8 cellular contexts compared by ENCODE assay signal in the genomic region with DNA sequence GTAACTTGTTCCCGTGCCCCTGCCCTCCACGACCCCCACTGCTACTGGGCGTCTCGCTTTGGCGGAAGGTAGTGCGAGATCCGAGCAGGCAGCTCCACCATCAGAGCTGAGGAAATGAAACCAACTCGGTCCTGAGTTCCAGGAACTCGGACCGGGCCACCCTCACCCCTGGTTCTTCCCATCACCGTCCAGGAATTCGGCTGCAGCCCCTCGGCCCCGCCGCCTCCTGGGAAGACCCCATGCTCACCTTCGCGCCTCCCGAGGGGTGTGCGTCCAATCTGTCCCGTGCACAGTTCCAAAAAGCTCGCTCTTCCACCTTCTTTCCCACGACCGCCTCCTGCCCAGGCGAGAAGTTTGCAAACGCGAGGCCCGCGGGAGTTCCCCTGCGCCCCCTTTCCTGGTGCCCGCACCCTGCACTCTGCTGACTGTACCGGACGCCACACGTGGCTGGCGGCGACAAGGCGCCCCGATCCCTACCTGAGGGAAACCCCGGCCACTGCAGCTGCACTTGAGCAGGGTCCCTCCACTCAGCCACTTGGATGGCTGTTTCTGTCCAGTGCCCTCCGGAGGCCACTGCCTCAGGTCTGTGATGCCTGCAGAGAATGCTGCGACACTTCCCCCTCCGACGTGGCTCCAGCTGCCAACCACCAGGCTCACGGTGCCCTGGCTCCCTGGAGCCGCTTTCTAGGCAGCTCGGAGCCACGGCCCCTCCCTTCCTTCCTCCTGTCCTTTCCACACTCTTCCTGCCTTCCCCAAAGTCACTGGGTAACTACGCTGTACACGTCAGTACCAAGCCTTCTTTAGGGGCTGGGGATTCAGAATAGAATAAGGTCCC. TPM values are rescaled to one million over a fixed set of nuclear protein-coding genes. Genes with fewer than 3 reads are reported as not detected.
DNase-seq lines count a peak whose midpoint lies in the region; ATAC-seq, FAIRE-seq and TF ChIP-seq lines count a peak whose summit lies in the region.

Gene MLKL (minus strand): TSS at position 657 of the 835 bp plus-strand sequence. CDS start 5,105 bp downstream, outside the sequence.

- H3K9me3 ChIP-seq in Panc1 (ENCODE audit: control insufficient read depth, insufficient read depth, low read depth, low read length) (no peaks in the 10 kb centered on the region), parathyroid adenoma (ENCODE audit: control insufficient read depth, low read length) (no peaks in the 10 kb centered on the region), upper lobe of left lung (no peaks in the 10 kb centered on the region)

- TF ChIP-seq CTCF in 22Rv1 (IDR thresholded peaks at IDR 0.05) = no peak; the same call in 1 of the 2 replicates
- TF ChIP-seq CTCF in Panc1 (IDR thresholded peaks at IDR 0.05) = no peak
- TF ChIP-seq CTCF in foreskin keratinocyte (conservative IDR thresholded peaks at IDR 0.05) = peak; percentile 6
- TF ChIP-seq CTCF in parathyroid adenoma (IDR thresholded peaks at IDR 0.05) = no peak
- TF ChIP-seq CTCF in upper lobe of left lung (IDR thresholded peaks at IDR 0.05) = peak in 4 of 6 experiments; percentile 2 to 34 (median 14)

- POLR2A ChIA-PET in Panc1 (lab: Charles Lee) = interaction anchor here (2.1 kb wide), 1 partner anchor 33 kb away, joined by 6 read pairs; no protein-coding TSS in a partner anchor

- FAIRE-seq in GM18507 (lab: Jason Lieb, UNC) = no peak

- H3K4me1 Mint-ChIP-seq in activated T-helper 17 cell treated with anti-CD3 and anti-CD28 coated beads, Interleukin-2, amount 50 U/mL, for 72 hours = peaks cover 35% of the 10 kb centered on the region

- H3K4me1 ChIP-seq in Panc1 (ENCODE audit: control insufficient read depth, insufficient read depth, low read length) (no peaks in the 10 kb centered on the region; the same call in 1 of the 2 replicates), foreskin keratinocyte (peaks cover 6% of the 10 kb centered on the region), parathyroid adenoma (no peaks in the 10 kb centered on the region), upper lobe of left lung (peaks cover 24 to 42% (median 36%) of the 10 kb centered on the region in 4 donors)

- H3K27me3 Mint-ChIP-seq in activated T-helper 17 cell treated with anti-CD3 and anti-CD28 coated beads, Interleukin-2, amount 50 U/mL, for 72 hours = no peaks in the 10 kb centered on the region

- intact Hi-C loops in Panc1 (cut with micrococcal nuclease; ENCODE audit: unreplicated experiment) = no loop called here

- H3K9me3 Mint-ChIP-seq in activated T-helper 17 cell treated with anti-CD3 and anti-CD28 coated beads, Interleukin-2, amount 50 U/mL, for 72 hours = no peaks in the 10 kb centered on the region

- H3K27ac Mint-ChIP-seq in activated T-helper 17 cell treated with anti-CD3 and anti-CD28 coated beads, Interleukin-2, amount 50 U/mL, for 72 hours = peak within 1 kb of the TSS; percentile 97

- H3K36me3 ChIP-seq in Panc1 (ENCODE audit: control insufficient read depth, insufficient read depth, low read length) (no peaks in the 10 kb centered on the region), parathyroid adenoma (ENCODE audit: control insufficient read depth, insufficient read depth, low read length) (no peaks in the 10 kb centered on the region), upper lobe of left lung (peaks cover 0 to 3% (median 2%) of the 10 kb centered on the region in 4 donors)

- peak within 1 kb of the TSS; percentile 90 for H3K4me2 ChIP-seq in parathyroid adenoma (ENCODE audit: low read length)

- no peaks in the 10 kb centered on the region for H3K27me3 ChIP-seq in Panc1 (ENCODE audit: control insufficient read depth, insufficient read depth, low read length)
- no peaks in the 10 kb centered on the region for H3K27me3 ChIP-seq in foreskin keratinocyte
- no peaks in the 10 kb centered on the region for H3K27me3 ChIP-seq in parathyroid adenoma (ENCODE audit: control insufficient read depth, insufficient read depth, low read length)
- no peaks in the 10 kb centered on the region for H3K27me3 ChIP-seq in upper lobe of left lung

- H3K36me3 Mint-ChIP-seq in activated T-helper 17 cell treated with anti-CD3 and anti-CD28 coated beads, Interleukin-2, amount 50 U/mL, for 72 hours (ENCODE audit: low read depth) = peaks cover 34% of the 10 kb centered on the region

- H2AFZ ChIP-seq in parathyroid adenoma = peak within 1 kb of the TSS; percentile 85

- TF ChIP-seq POLR2A in upper lobe of left lung (IDR thresholded peaks at IDR 0.05) = peak in 3 of 4 donors; percentile 40 to 74 (median 48)

- WGBS in upper lobe of left lung, 2 donors = 0 to 12% methylated on average over 17 to 48 of the region's 48 CpGs

- H3K79me2 ChIP-seq in parathyroid adenoma = no peaks in the 10 kb centered on the region

- H3K4me3 ChIP-seq in Panc1 (ENCODE audit: low read depth in 2 of 2, low read length in 2 of 2) (peak within 1 kb of the TSS; percentile 63 to 64), parathyroid adenoma (ENCODE audit: low read depth, low read length) (peak within 1 kb of the TSS; percentile 59), upper lobe of left lung (peak within 1 kb of the TSS; percentile 64 to 96 (median 80))

- TF ChIP-seq EP300 in upper lobe of left lung (IDR thresholded peaks at IDR 0.05) = peak in 2 of 4 donors; percentile 12 to 60

- H3K4me3 Mint-ChIP-seq in activated T-helper 17 cell treated with anti-CD3 and anti-CD28 coated beads, Interleukin-2, amount 50 U/mL, for 72 hours = peak within 1 kb of the TSS; percentile 96

- peak; percentile 37 for DNase-seq in GM18507 (ENCODE audit: extremely low spot score, insufficient read length, low read depth)
- no peak for DNase-seq in Panc1 (ENCODE audit: low read depth, low spot score)
- DNase-seq in foreskin keratinocyte = peak in 1 of 2 donors; percentile 59
- peak; percentile 85 to 88 for DNase-seq in upper lobe of left lung

- no TSS peak for BruUV-seq in Panc1 (replicated peaks; lab: Mats Ljungman, UMichigan)

- no peak within 1 kb of the TSS for H3K9ac ChIP-seq in parathyroid adenoma

- CTCF ChIA-PET in Panc1 (lab: Charles Lee) = interaction anchor here (0.6 kb wide), 1 partner anchor 21 kb away, joined by 3 read pairs; no protein-coding TSS in a partner anchor

- ATAC-seq in HG03095 (IDR thresholded peaks at IDR 0.05; ENCODE audit: unreplicated experiment) (peak; percentile 35), Panc1 (peak; percentile 78), foreskin keratinocyte (peak; percentile 60), upper lobe of left lung (ENCODE audit: low FRiP score in 2 of 2) (peak; percentile 85 to 88)
- ATAC-seq in activated T-helper 17 cell treated with anti-CD3 and anti-CD28 coated beads, Interleukin-2, amount 50 U/mL, for 72 hours (replicated peaks) = peak; percentile 66

- H3K27ac ChIP-seq in 22Rv1 (peak within 1 kb of the TSS; percentile 33), Panc1 (ENCODE audit: low read length) (peak within 1 kb of the TSS; percentile 77), foreskin keratinocyte (peak within 1 kb of the TSS; percentile 67), parathyroid adenoma (peak within 1 kb of the TSS; percentile 71), upper lobe of left lung (peak within 1 kb of the TSS; percentile 86 to 97 (median 96))

- in situ Hi-C loops in Panc1 (cut with HindIII; ENCODE audit: low pct_unique_long_range_greater_than_20kb, low sequenced_read_pairs) = no loop called here

RNA-seq across cellular contexts. Expression of gene MLKL, which starts in this region (rescaled TPM):
- total RNA-seq in Panc1 (2021; ENCODE audit: unreplicated experiment) (4.8 TPM), foreskin keratinocyte (19.8 and 23.6 TPM in 2 replicates), upper lobe of left lung (10 to 100 TPM; 15.0 to 81.7 (median 31.6) TPM)
- 4.3 TPM for polyA plus RNA-seq in Panc1 (2012; ENCODE audit: insufficient read length)
- 10 to 100 TPM; 25.6 to 35.6 TPM for total RNA-seq in activated T-helper 17 cell treated with anti-CD3 and anti-CD28 coated beads, Interleukin-2, amount 50 U/mL, for 72 hours
- polyA plus RNA-seq in foreskin keratinocyte = 14.0 and 14.4 TPM in 2 replicates

Comparison
In these comparisons a context has a peak if more than half of its experiments do, and no peak if none do; other contexts are left out.
1. H3K27ac ChIP-seq: peak in every context shown above with its lines; median percentile 96 in upper lobe of left lung; 77 in Panc1; 71 in parathyroid adenoma; 67 in foreskin keratinocyte; 33 in 22Rv1.
2. CTCF ChIP-seq: peak in foreskin keratinocyte (single experiment) and upper lobe of left lung (4 of 6); none in 22Rv1 (single experiment), Panc1 (single experiment) and parathyroid adenoma (single experiment).
3. ATAC-seq: peak in every context shown above with its lines; median percentile 86 in upper lobe of left lung; 78 in Panc1; 66 in activated T-helper 17 cell treated with anti-CD3 and anti-CD28 coated beads, Interleukin-2, amount 50 U/mL, for 72 hours; 60 in foreskin keratinocyte; 35 in HG03095.
4. Peak in every context shown above with its lines, with median percentiles within 50 percentile points of each other: H3K4me3 ChIP-seq.